Comparison of ENCODE assay signal across 21 cellular contexts in the genomic region with DNA sequence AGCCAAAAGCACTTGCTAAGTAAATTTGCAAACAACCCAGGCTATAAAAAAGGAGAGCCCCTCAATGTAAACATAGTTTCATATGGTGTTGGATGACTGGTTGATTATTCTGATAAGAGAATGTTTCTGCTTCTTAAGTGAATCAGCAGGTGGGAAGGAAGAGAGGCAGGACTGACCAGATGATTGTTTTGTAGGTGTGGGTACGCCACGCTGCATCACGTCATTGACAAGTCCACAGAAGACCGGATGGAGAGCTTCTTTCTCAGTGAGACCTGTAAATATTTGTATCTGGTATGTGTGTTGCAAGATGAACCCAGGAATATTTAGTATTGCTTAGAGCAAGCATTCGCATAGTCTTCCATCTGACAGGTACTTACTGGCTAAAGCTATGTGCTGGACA. TPM values are rescaled to one million over a fixed set of nuclear protein-coding genes. Genes with fewer than 3 reads are reported as not detected.
DNase-seq lines count a peak whose midpoint lies in the region; ATAC-seq and TF ChIP-seq lines count a peak whose summit lies in the region.
"Had no signal": no experiment of that assay in that cellular context is flagged by ENCODE, and none has a peak within 500 bp of the region (broad histone marks: within the 10 kb centered on the region; RNA-seq: fewer than 3 reads in every experiment).

No MANE protein-coding gene starts in this region.

- no peak for TF ChIP-seq CTCF in colonic mucosa (IDR thresholded peaks at IDR 0.05)

- WGBS in trophoblast cell (ENCODE audit: extremely low coverage, insufficient coverage, insufficient read length) = no CpG with 5 or more reads among the region's 5 CpGs

- no peak overlapping the region for H3K18ac ChIP-seq in trophoblast cell (ENCODE audit: low read length)

- H2AK5ac ChIP-seq in trophoblast cell (ENCODE audit: low read length) = no peak overlapping the region

- H3K23ac ChIP-seq in trophoblast cell (ENCODE audit: low read length) = no peak overlapping the region

- H3K36me3 ChIP-seq in colonic mucosa (peaks cover 23% of the 10 kb centered on the region), trophoblast cell (ENCODE audit: control insufficient read depth in 1 of 2, insufficient read depth in 2 of 2, low read length in 2 of 2) (peaks cover 50 to 82% of the 10 kb centered on the region in 2 experiments)
- H3K36me3 ChIP-seq: BE2C had no signal

- no peaks in the 10 kb centered on the region for H3K27me3 ChIP-seq in colonic mucosa
- no peaks in the 10 kb centered on the region for H3K27me3 ChIP-seq in trophoblast cell (ENCODE audit: insufficient read depth, low read length)
- H3K27me3 ChIP-seq: BE2C had no signal

- DNase-seq in NCI-H146 (lab: John Stamatoyannopoulos, UW) (peak; percentile 31), NCI-H146 treated with DMSO at 0.1 percent for 48 hours (lab: John Stamatoyannopoulos, UW; ENCODE audit: unreplicated experiment) (no peak), NCI-H2029 (lab: John Stamatoyannopoulos, UW) (peak; percentile 73), colonic mucosa (no peak), trophoblast cell (peak; percentile 77 to 91), 8988T (no peak), Right ventricle myocardium superior (no peak), hepatic stellate cell (ENCODE audit: low spot score) (no peak)
- DNase-seq: BE2C; CD4-positive, alpha-beta T cell; GF-D8; HFFc6; KBM-7; MV-4-11; NCI-H2081; NCI-H2171 treated with DMSO at 0.1 percent for 48 hours; NCI-H446 treated with DMSO at 0.1 percent for 48 hours; NCI-H82; RPMI8226; SIG-M5 had no signal

- H3K4ac ChIP-seq in trophoblast cell (ENCODE audit: low read depth, low read length) = no peak overlapping the region

- no peak for ATAC-seq in Right ventricle myocardium superior (ENCODE audit: poor library complexity)

- no peak overlapping the region for H3K9ac ChIP-seq in colonic mucosa (ENCODE audit: low read depth in 2 of 2, low read length in 2 of 2)
- H3K9ac ChIP-seq in trophoblast cell (ENCODE audit: low read length) = no peak overlapping the region

- no peaks in the 10 kb centered on the region for H3K4me1 ChIP-seq in colonic mucosa
- no peaks in the 10 kb centered on the region for H3K4me1 ChIP-seq in trophoblast cell (ENCODE audit: control insufficient read depth in 1 of 2, insufficient read depth in 2 of 2, low read length in 2 of 2)
- H3K4me1 ChIP-seq: BE2C had no signal

- H2BK12ac ChIP-seq in trophoblast cell (ENCODE audit: low read length) = no peak overlapping the region

- H3K14ac ChIP-seq in trophoblast cell (ENCODE audit: low read length) = no peak overlapping the region

- H3K4me3 ChIP-seq in colonic mucosa (no peak overlapping the region), trophoblast cell (ENCODE audit: low read depth, low read length) (no peak overlapping the region)

- H3K9me3 ChIP-seq in colonic mucosa (no peaks in the 10 kb centered on the region), trophoblast cell (ENCODE audit: insufficient read depth, low read depth, low read length) (no peaks in the 10 kb centered on the region)
- H3K9me3 ChIP-seq: BE2C had no signal

- no peaks in the 10 kb centered on the region for H3K79me1 ChIP-seq in trophoblast cell (ENCODE audit: low read length)

- no peak overlapping the region for H4K12ac ChIP-seq in trophoblast cell (ENCODE audit: low read depth, low read length)

- H2BK5ac ChIP-seq in trophoblast cell (ENCODE audit: low read depth, low read length, poor library complexity) = no peak overlapping the region

- no peak overlapping the region for H3K4me2 ChIP-seq in trophoblast cell (ENCODE audit: low read length)

- no peak overlapping the region for H2AFZ ChIP-seq in trophoblast cell (ENCODE audit: insufficient read depth, low read length, poor library complexity)

- no peaks in the 10 kb centered on the region for H3K79me2 ChIP-seq in trophoblast cell (ENCODE audit: control insufficient read depth, insufficient read depth, low read length, poor library complexity)

- no peak overlapping the region for H2BK120ac ChIP-seq in trophoblast cell (ENCODE audit: insufficient read depth, low read length, poor library complexity)

- no peak overlapping the region for H4K91ac ChIP-seq in trophoblast cell (ENCODE audit: low read depth, low read length)

- intact Hi-C loops in colonic mucosa (cut with DNase I) (no loop called here), Right ventricle myocardium superior (cut with DNase I) (no loop called here)

- peak overlapping the region; percentile 42 for H3K27ac ChIP-seq in colonic mucosa
- no peak overlapping the region for H3K27ac ChIP-seq in trophoblast cell (ENCODE audit: low read depth, low read length)
- H3K27ac ChIP-seq: 22Rv1 had no signal

- H4K8ac ChIP-seq in trophoblast cell (ENCODE audit: low read depth, low read length) = no peak overlapping the region

RNA-seq across cellular contexts. Expression of a gene that starts 23.4 kb away (rescaled TPM):
- total RNA-seq in colonic mucosa (10 to 100 TPM; 38.9 to 49.7 TPM), Right ventricle myocardium superior (7.4 TPM)
- 44.8 and 49.1 TPM in 2 replicates for polyA plus RNA-seq in trophoblast cell (2013)

Comparison
In these comparisons a context has a peak if more than half of its experiments do, and no peak if none do; other contexts are left out.
1. DNase-seq: peak in NCI-H146 (single experiment), NCI-H2029 (single experiment) and trophoblast cell (2 of 2); none in NCI-H146 treated with DMSO at 0.1 percent for 48 hours (single experiment), colonic mucosa (single experiment), 8988T (single experiment), Right ventricle myocardium superior (single experiment) and hepatic stellate cell (single experiment).